Comparison of ENCODE assay signal across 12 cellular contexts in genomic region chr6:156840136-156840535, GRCh38.
DNase-seq lines count a peak whose midpoint lies in the region; ATAC-seq and TF ChIP-seq lines count a peak whose summit lies in the region.
"Had no signal": no experiment of that assay in that cellular context is flagged by ENCODE, and none has a peak within 500 bp of the region (broad histone marks: within the 10 kb centered on the region; RNA-seq: fewer than 3 reads in every experiment).

No MANE protein-coding gene starts in this region.

- H3K27me3 Mint-ChIP-seq in CD14-positive monocyte (ENCODE audit: low read depth in 3 of 3): no peaks in the 10 kb centered on the region

- H3K27ac ChIP-seq in osteoblast (ENCODE audit: low read depth, low read length): peak overlapping the region; percentile 47

- H3K9me3 Mint-ChIP-seq in CD14-positive monocyte: no peaks in the 10 kb centered on the region
- H3K9me3 Mint-ChIP-seq: natural killer cell had no signal

- H3K79me2 ChIP-seq in osteoblast (ENCODE audit: insufficient read depth, low read length): peaks cover 84% of the 10 kb centered on the region

- H3K27me3 ChIP-seq in osteoblast (ENCODE audit: insufficient read depth, low read length): no peaks in the 10 kb centered on the region

- H3K4me1 Mint-ChIP-seq in CD14-positive monocyte: peaks cover 26% of the 10 kb centered on the region

- H3K36me3 ChIP-seq in osteoblast (ENCODE audit: insufficient read depth, low read length): no peaks in the 10 kb centered on the region

- H3K4me2 ChIP-seq in osteoblast (ENCODE audit: insufficient read depth, low read length): no peak overlapping the region

- H2AFZ ChIP-seq in osteoblast (ENCODE audit: low read length): no peak overlapping the region

- intact Hi-C loops in CD14-positive monocyte (cut with micrococcal nuclease) (no loop called here), Right ventricle myocardium superior (cut with DNase I) (no loop called here)

- peaks cover 9 to 10% of the 10 kb centered on the region in 2 donors for H3K36me3 Mint-ChIP-seq in CD14-positive monocyte
- H3K36me3 Mint-ChIP-seq: natural killer cell had no signal

- H4K20me1 ChIP-seq in osteoblast (ENCODE audit: insufficient read depth, low read length): peaks cover 19% of the 10 kb centered on the region

- no peak overlapping the region for H3K4me3 ChIP-seq in osteoblast (ENCODE audit: insufficient read depth, low read length)

- no peak for DNase-seq in CD14-positive monocyte (ENCODE audit: low spot score)
- no peak for DNase-seq in Right ventricle myocardium superior
- DNase-seq in osteoblast (ENCODE audit: insufficient read length, low spot score, missing footprints): no peak
- no peak for DNase-seq in EL
- no peak for DNase-seq in DMS 273 (lab: John Stamatoyannopoulos, UW; ENCODE audit: unreplicated experiment)
- no peak for DNase-seq in DMS79 (lab: John Stamatoyannopoulos, UW)
- DNase-seq: MM.1S; natural killer cell; NCI-H2171; stimulated activated CD8-positive, alpha-beta memory T cell treated with anti-CD3 and anti-CD28 coated beads, Interleukin-4, amount 100 ng/mL, for 48 hours had no signal

- peak; percentile 24 for ATAC-seq in SK-N-SH treated with all-trans-retinoic acid at 6 μM for 48 hours
- ATAC-seq in Right ventricle myocardium superior (ENCODE audit: poor library complexity): peak; percentile 50
- ATAC-seq in GM19395 (IDR thresholded peaks at IDR 0.05; ENCODE audit: unreplicated experiment): no peak
- ATAC-seq: natural killer cell had no signal

- TF ChIP-seq CTCF in CD14-positive monocyte (IDR thresholded peaks at IDR 0.05) (no peak), osteoblast (IDR thresholded peaks at IDR 0.05; ENCODE audit: extremely low read depth, low read depth, low read length) (no peak)

- H3K9me3 ChIP-seq in osteoblast (ENCODE audit: low read depth, low read length): no peaks in the 10 kb centered on the region

- H3K4me3 Mint-ChIP-seq in CD14-positive monocyte: peak overlapping the region in 1 of 2 donors; percentile 37
- H3K4me3 Mint-ChIP-seq: natural killer cell had no signal

- H3K4me1 ChIP-seq in osteoblast (ENCODE audit: insufficient read depth, low read length): no peaks in the 10 kb centered on the region

- peak overlapping the region; percentile 48 to 91 (median 77) for H3K27ac Mint-ChIP-seq in CD14-positive monocyte

TF ChIP-seq in SK-N-SH treated with all-trans-retinoic acid at 6 μM for 48 hours, 23 proteins besides CTCF, POLR2A, EP300 and RAD21:
- no peak for TF ChIP-seq TOX (CRISPR knock-in tag; IDR thresholded peaks at IDR 0.05; ENCODE audit: borderline replicate concordance)
- no peak for TF ChIP-seq PPARA (CRISPR knock-in tag; IDR thresholded peaks at IDR 0.05; ENCODE audit: borderline replicate concordance)
- TF ChIP-seq OSR1 (CRISPR knock-in tag; IDR thresholded peaks at IDR 0.05): no peak
- TF ChIP-seq ZNF565 (CRISPR knock-in tag; conservative IDR thresholded peaks at IDR 0.05; ENCODE audit: low read depth): no peak
- no peak for TF ChIP-seq TCF4 (CRISPR knock-in tag; IDR thresholded peaks at IDR 0.05; ENCODE audit: borderline replicate concordance)
- TF ChIP-seq ZFP30 (CRISPR knock-in tag; IDR thresholded peaks at IDR 0.05): no peak
